In genomic region chr1:215717677-215718076, GRCh38 we compare ENCODE assay signal across 1 cellular context.
TF ChIP-seq lines count a peak whose summit lies in the region.

No MANE protein-coding gene starts in this region.

TF ChIP-seq in HepG2, 621 proteins besides CTCF, POLR2A, EP300 and RAD21 (continued from another document):
- TF ChIP-seq, protein P1, sequence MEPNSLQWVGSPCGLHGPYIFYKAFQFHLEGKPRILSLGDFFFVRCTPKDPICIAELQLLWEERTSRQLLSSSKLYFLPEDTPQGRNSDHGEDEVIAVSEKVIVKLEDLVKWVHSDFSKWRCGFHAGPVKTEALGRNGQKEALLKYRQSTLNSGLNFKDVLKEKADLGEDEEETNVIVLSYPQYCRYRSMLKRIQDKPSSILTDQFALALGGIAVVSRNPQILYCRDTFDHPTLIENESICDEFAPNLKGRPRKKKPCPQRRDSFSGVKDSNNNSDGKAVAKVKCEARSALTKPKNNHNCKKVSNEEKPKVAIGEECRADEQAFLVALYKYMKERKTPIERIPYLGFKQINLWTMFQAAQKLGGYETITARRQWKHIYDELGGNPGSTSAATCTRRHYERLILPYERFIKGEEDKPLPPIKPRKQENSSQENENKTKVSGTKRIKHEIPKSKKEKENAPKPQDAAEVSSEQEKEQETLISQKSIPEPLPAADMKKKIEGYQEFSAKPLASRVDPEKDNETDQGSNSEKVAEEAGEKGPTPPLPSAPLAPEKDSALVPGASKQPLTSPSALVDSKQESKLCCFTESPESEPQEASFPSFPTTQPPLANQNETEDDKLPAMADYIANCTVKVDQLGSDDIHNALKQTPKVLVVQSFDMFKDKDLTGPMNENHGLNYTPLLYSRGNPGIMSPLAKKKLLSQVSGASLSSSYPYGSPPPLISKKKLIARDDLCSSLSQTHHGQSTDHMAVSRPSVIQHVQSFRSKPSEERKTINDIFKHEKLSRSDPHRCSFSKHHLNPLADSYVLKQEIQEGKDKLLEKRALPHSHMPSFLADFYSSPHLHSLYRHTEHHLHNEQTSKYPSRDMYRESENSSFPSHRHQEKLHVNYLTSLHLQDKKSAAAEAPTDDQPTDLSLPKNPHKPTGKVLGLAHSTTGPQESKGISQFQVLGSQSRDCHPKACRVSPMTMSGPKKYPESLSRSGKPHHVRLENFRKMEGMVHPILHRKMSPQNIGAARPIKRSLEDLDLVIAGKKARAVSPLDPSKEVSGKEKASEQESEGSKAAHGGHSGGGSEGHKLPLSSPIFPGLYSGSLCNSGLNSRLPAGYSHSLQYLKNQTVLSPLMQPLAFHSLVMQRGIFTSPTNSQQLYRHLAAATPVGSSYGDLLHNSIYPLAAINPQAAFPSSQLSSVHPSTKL (CRISPR knock-in tag; IDR thresholded peaks at IDR 0.05) = peak; percentile 65; the same call in 1 of the 2 replicates
- TF ChIP-seq PHF21A (CRISPR knock-in tag; IDR thresholded peaks at IDR 0.05) (no peak), ZNF572 (CRISPR knock-in tag; IDR thresholded peaks at IDR 0.05) (no peak), KDM2A (CRISPR knock-in tag; IDR thresholded peaks at IDR 0.05; ENCODE audit: borderline replicate concordance, low read depth) (no peak), HMG20B (CRISPR knock-in tag; conservative IDR thresholded peaks at IDR 0.05) (no peak), ZNF646 (CRISPR knock-in tag; IDR thresholded peaks at IDR 0.05) (no peak), SOX13 (IDR thresholded peaks at IDR 0.05) (no peak), SOX13 (CRISPR knock-in tag; conservative IDR thresholded peaks at IDR 0.05 in 1 of 2, IDR thresholded peaks at IDR 0.05 in 1 of 2) (peak in 1 of 2 experiments; percentile 80; a peak in 2 of 4 replicates), AHDC1 (CRISPR knock-in tag; IDR thresholded peaks at IDR 0.05; ENCODE audit: borderline replicate concordance) (peak; percentile 31; the same call in 1 of the 2 replicates), GATAD2A (CRISPR knock-in tag; IDR thresholded peaks at IDR 0.05) (peak; percentile 36; the same call in 1 of the 2 replicates), CREB3 (CRISPR knock-in tag; IDR thresholded peaks at IDR 0.05) (no peak), ZNF343 (CRISPR knock-in tag; IDR thresholded peaks at IDR 0.05) (no peak), NCOA2 (CRISPR knock-in tag; IDR thresholded peaks at IDR 0.05) (no peak), SOX6 (IDR thresholded peaks at IDR 0.05) (no peak), SOX6 (CRISPR knock-in tag; IDR thresholded peaks at IDR 0.05) (peak; percentile 73), CEBPB (IDR thresholded peaks at IDR 0.05; ENCODE audit: borderline replicate concordance, low read depth, low read length) (peak; percentile 52; the same call in 1 of the 2 replicates), NFKBIZ (CRISPR knock-in tag; IDR thresholded peaks at IDR 0.05) (no peak), PTBP1 (IDR thresholded peaks at IDR 0.05; ENCODE audit: low read depth, low read length, poor library complexity, severe bottlenecking) (no peak), KAT2B (IDR thresholded peaks at IDR 0.05; ENCODE audit: borderline replicate concordance, low read depth, low read length) (no peak), SMARCE1 (IDR thresholded peaks at IDR 0.05; ENCODE audit: borderline replicate concordance) (no peak), FOXA3 (CRISPR knock-in tag; IDR thresholded peaks at IDR 0.05) (peak; percentile 32; the same call in 1 of the 2 replicates), NR2F1 (CRISPR knock-in tag; IDR thresholded peaks at IDR 0.05) (no peak), ZNF792 (CRISPR knock-in tag; IDR thresholded peaks at IDR 0.05) (no peak), SPEN (CRISPR knock-in tag; IDR thresholded peaks at IDR 0.05; ENCODE audit: low read depth) (no peak), MBD4 (IDR thresholded peaks at IDR 0.05; ENCODE audit: borderline replicate concordance, low read length) (no peak), SUZ12 (IDR thresholded peaks at IDR 0.05; ENCODE audit: low read depth, low read length) (no peak), ONECUT2 (CRISPR knock-in tag; IDR thresholded peaks at IDR 0.05) (no peak), FOXP1 (IDR thresholded peaks at IDR 0.05) (no peak), FOXP1 (CRISPR knock-in tag; IDR thresholded peaks at IDR 0.05) (peak; percentile 27; the same call in 1 of the 2 replicates), HOXA7 (CRISPR knock-in tag; IDR thresholded peaks at IDR 0.05) (no peak)
- TF ChIP-seq, protein P2, sequence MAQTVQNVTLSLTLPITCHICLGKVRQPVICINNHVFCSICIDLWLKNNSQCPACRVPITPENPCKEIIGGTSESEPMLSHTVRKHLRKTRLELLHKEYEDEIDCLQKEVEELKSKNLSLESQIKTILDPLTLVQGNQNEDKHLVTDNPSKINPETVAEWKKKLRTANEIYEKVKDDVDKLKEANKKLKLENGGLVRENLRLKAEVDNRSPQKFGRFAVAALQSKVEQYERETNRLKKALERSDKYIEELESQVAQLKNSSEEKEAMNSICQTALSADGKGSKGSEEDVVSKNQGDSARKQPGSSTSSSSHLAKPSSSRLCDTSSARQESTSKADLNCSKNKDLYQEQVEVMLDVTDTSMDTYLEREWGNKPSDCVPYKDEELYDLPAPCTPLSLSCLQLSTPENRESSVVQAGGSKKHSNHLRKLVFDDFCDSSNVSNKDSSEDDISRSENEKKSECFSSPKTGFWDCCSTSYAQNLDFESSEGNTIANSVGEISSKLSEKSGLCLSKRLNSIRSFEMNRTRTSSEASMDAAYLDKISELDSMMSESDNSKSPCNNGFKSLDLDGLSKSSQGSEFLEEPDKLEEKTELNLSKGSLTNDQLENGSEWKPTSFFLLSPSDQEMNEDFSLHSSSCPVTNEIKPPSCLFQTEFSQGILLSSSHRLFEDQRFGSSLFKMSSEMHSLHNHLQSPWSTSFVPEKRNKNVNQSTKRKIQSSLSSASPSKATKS (CRISPR knock-in tag; IDR thresholded peaks at IDR 0.05) = no peak
- TF ChIP-seq, protein P3, sequence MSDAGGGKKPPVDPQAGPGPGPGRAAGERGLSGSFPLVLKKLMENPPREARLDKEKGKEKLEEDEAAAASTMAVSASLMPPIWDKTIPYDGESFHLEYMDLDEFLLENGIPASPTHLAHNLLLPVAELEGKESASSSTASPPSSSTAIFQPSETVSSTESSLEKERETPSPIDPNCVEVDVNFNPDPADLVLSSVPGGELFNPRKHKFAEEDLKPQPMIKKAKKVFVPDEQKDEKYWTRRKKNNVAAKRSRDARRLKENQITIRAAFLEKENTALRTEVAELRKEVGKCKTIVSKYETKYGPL (CRISPR knock-in tag; IDR thresholded peaks at IDR 0.05) = peak; percentile 77; the same call in 1 of the 2 replicates
- TF ChIP-seq, protein P4, sequence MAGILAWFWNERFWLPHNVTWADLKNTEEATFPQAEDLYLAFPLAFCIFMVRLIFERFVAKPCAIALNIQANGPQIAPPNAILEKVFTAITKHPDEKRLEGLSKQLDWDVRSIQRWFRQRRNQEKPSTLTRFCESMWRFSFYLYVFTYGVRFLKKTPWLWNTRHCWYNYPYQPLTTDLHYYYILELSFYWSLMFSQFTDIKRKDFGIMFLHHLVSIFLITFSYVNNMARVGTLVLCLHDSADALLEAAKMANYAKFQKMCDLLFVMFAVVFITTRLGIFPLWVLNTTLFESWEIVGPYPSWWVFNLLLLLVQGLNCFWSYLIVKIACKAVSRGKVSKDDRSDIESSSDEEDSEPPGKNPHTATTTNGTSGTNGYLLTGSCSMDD (CRISPR knock-in tag; IDR thresholded peaks at IDR 0.05) = no peak
- TF ChIP-seq, protein P5, sequence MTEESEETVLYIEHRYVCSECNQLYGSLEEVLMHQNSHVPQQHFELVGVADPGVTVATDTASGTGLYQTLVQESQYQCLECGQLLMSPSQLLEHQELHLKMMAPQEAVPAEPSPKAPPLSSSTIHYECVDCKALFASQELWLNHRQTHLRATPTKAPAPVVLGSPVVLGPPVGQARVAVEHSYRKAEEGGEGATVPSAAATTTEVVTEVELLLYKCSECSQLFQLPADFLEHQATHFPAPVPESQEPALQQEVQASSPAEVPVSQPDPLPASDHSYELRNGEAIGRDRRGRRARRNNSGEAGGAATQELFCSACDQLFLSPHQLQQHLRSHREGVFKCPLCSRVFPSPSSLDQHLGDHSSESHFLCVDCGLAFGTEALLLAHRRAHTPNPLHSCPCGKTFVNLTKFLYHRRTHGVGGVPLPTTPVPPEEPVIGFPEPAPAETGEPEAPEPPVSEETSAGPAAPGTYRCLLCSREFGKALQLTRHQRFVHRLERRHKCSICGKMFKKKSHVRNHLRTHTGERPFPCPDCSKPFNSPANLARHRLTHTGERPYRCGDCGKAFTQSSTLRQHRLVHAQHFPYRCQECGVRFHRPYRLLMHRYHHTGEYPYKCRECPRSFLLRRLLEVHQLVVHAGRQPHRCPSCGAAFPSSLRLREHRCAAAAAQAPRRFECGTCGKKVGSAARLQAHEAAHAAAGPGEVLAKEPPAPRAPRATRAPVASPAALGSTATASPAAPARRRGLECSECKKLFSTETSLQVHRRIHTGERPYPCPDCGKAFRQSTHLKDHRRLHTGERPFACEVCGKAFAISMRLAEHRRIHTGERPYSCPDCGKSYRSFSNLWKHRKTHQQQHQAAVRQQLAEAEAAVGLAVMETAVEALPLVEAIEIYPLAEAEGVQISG (CRISPR knock-in tag; IDR thresholded peaks at IDR 0.05) = no peak
